14 cellular contexts compared by ENCODE assay signal in the genomic region with DNA sequence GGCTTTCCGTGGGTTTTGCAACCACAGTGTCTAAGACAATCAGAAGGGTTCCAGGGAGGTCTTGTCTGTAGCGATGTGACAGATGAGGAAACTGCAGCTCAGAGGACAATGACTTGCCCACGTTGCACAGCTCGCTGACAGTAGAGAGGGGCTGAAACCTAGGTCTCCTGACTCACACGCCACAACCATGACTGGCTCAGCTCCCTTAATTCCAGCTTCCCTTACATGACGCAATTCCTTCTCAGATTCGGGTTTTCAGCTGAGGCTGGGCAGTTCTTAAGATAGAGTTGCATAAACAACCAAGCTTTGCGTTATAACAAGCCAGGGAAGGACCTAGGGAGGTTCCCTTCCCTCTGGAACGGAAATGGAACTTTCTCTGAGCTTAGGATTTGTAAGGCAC.
A peak's percentile ranks its signal among the peaks of the same experiment; 100 is the strongest.
DNase-seq lines count a peak whose midpoint lies in the region; ATAC-seq and TF ChIP-seq lines count a peak whose summit lies in the region.
"Had no signal": no experiment of that assay in that cellular context is flagged by ENCODE, and none has a peak within 500 bp of the region (broad histone marks: within the 10 kb centered on the region; RNA-seq: fewer than 3 reads in every experiment).

No MANE protein-coding gene starts in this region.

- no peak for ATAC-seq in GM21717 (IDR thresholded peaks at IDR 0.05; ENCODE audit: unreplicated experiment)
- ATAC-seq in HG02588 (IDR thresholded peaks at IDR 0.05; ENCODE audit: unreplicated experiment) = no peak

- H3K4me3 ChIP-seq in fibroblast of pulmonary artery (replicated peaks; ENCODE audit: low read depth, low read length) (no peak overlapping the region), skeletal muscle cell (ENCODE audit: low read depth, low read length) (no peak overlapping the region)

- no peak for TF ChIP-seq CTCF in fibroblast of pulmonary artery (IDR thresholded peaks at IDR 0.05; ENCODE audit: low read length, missing control alignments)

- DNase-seq in GM03348 (ENCODE audit: low spot score) = peak; percentile 93
- DNase-seq in SIG-M5 treated with dmso at 0.1 percent for 504 hours (lab: John Stamatoyannopoulos, UW; ENCODE audit: unreplicated experiment) = peak; percentile 86
- peak; percentile 96 for DNase-seq in fibroblast of pulmonary artery (ENCODE audit: low read depth)
- peak; percentile 82 for DNase-seq in skeletal muscle cell (ENCODE audit: low read depth)
- no peak for DNase-seq in ecto neural progenitor cell (ENCODE audit: low spot score)
- no peak for DNase-seq in cortex of kidney (lab: John Stamatoyannopoulos, UW)
- DNase-seq: activated CD4-positive, alpha-beta T cell treated with anti-CD3 and anti-CD28 coated beads, Interleukin-2, amount 50 U/mL, for 48 hours; activated naive CD4-positive, alpha-beta T cell treated with anti-CD3 and anti-CD28 coated beads, Interleukin-2, amount 10 ng/mL, durations not matched to agents 7 days and 5 days; effector memory CD4-positive, alpha-beta T cell; NCI-H748 treated with DMSO at 0.1 percent for 48 hours; stimulated activated CD4-positive, alpha-beta T cell treated with anti-CD3 and anti-CD28 coated beads, Interleukin-2, amount 100 ng/mL, for 48 hours; SW 1271 had no signal

Comparison
In these comparisons a context has a peak if more than half of its experiments do, and no peak if none do; other contexts are left out.
1. DNase-seq: peak in GM03348 (single experiment), SIG-M5 treated with dmso at 0.1 percent for 504 hours (single experiment), fibroblast of pulmonary artery (single experiment) and skeletal muscle cell (single experiment); none in ecto neural progenitor cell (single experiment) and cortex of kidney (single experiment).